In the genomic region with DNA sequence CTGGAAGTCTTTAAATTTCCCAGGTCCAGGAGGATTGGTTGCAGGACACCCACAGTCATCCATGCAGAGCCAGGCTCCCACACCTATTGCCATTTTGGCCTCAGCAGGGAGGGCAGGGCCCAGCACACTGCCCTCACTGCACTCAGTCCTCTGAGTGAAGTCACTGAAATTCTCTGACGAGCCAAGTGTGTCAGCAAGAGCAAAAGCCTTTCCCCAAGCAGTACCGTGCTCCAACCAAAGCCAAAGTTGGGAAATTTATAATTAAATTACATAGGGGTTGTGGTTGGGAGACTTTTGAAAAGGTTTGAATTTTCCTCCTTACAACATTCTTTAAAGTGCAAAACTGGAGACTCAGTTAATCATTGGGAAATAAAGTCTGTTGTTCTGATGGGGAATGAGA, we compare ENCODE assay signal across 1 cellular context.
TF ChIP-seq lines count a peak whose summit lies in the region.

No MANE protein-coding gene starts in this region.

TF ChIP-seq in SK-N-SH, 30 proteins besides CTCF, POLR2A, EP300 and RAD21 (continued from another document):
- TF ChIP-seq MEF2A (IDR thresholded peaks at IDR 0.05; ENCODE audit: borderline replicate concordance, low read depth) = no peak
- no peak for TF ChIP-seq RFX5 (IDR thresholded peaks at IDR 0.05; ENCODE audit: low read length)
- TF ChIP-seq, protein P1, sequence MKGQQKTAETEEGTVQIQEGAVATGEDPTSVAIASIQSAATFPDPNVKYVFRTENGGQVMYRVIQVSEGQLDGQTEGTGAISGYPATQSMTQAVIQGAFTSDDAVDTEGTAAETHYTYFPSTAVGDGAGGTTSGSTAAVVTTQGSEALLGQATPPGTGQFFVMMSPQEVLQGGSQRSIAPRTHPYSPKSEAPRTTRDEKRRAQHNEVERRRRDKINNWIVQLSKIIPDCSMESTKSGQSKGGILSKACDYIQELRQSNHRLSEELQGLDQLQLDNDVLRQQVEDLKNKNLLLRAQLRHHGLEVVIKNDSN (IDR thresholded peaks at IDR 0.05; ENCODE audit: borderline replicate concordance, low read depth) = no peak
